In the genomic region with DNA sequence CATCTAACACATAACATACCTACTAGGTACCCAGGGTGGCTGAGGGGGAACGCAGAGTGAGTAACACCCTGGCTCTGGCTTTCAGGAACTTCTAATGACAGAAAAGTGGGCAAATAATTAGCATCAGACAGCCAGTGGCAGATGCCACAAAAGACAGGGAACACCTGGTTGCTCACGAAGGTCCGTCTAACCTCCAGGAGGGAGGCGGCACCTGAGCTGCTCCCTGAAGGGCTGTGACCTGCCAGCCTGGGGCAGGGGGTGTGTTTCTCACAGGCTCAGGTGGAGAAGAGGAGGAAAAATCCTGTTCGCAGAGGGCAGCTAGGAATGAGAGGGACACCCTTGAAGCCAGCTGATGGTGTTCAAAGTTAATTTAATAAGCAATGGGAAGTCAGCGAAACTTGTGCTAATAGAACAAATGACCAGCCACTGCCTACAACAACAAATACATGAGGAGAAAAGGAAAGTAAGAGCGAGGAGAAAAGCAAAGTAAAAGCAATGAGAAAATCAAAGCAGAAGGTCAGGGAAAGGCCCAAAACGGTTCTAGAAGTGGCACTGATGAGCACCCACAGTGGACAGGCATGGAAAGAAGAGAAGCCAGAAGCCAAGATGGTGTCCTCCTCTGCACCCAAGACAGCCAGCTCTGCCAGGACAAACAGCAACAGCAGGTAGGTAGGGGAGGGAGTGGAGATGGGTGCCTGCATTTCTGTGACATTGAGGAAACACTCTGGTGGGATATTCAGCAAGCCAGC, we compare ENCODE assay signal across 13 cellular contexts.
A peak's percentile ranks its signal among the peaks of the same experiment; 100 is the strongest.
DNase-seq lines count a peak whose midpoint lies in the region; ATAC-seq, FAIRE-seq and TF ChIP-seq lines count a peak whose summit lies in the region.
"Had no signal": no experiment of that assay in that cellular context is flagged by ENCODE, and none has a peak within 500 bp of the region (broad histone marks: within the 10 kb centered on the region; RNA-seq: fewer than 3 reads in every experiment).

No MANE protein-coding gene starts in this region.

- no peaks in the 10 kb centered on the region for H3K9me3 ChIP-seq in CD4-positive, alpha-beta T cell (ENCODE audit: control insufficient read depth, low read length)
- H3K9me3 ChIP-seq in Loucy (ENCODE audit: insufficient read depth, low read depth, low read length) (no peaks in the 10 kb centered on the region), body of pancreas (no peaks in the 10 kb centered on the region)
- H3K9me3 ChIP-seq: BLaER1 treated with 17β-estradiol and CSF1 and Interleukin-3, amounts not matched to agents 10 nM and 100 nM had no signal

- H3K4me2 ChIP-seq in Loucy (ENCODE audit: low read depth, low read length, poor library complexity, severe bottlenecking): peak overlapping the region; percentile 61

- no peak overlapping the region for H3K4me3 Mint-ChIP-seq in CD4-positive, alpha-beta T cell
- peak overlapping the region in 1 of 10 donors; percentile 1 for H3K4me3 Mint-ChIP-seq in naive thymus-derived CD8-positive, alpha-beta T cell

- no peak overlapping the region for H3K27ac ChIP-seq in CD4-positive, alpha-beta T cell (ENCODE audit: low read depth, low read length)
- H3K27ac ChIP-seq in body of pancreas: peak overlapping the region in 3 of 4 donors; percentile 18 to 35 (median 25)
- H3K27ac ChIP-seq: BLaER1 treated with 17β-estradiol and CSF1 and Interleukin-3, amounts not matched to agents 10 nM and 100 nM had no signal

- no peaks in the 10 kb centered on the region for H3K36me3 ChIP-seq in Loucy (ENCODE audit: insufficient read depth, low read length)
- H3K36me3 ChIP-seq in body of pancreas (replicated peaks in 1 of 2; ENCODE audit: insufficient read depth in 1 of 2, low read depth in 2 of 2): no peaks in the 10 kb centered on the region

- ATAC-seq in CD4-positive, alpha-beta T cell (ENCODE audit: poor library complexity): no peak
- no peak for ATAC-seq in body of pancreas
- no peak for ATAC-seq in naive thymus-derived CD8-positive, alpha-beta T cell
- ATAC-seq: Panc1 had no signal

- H3K9me3 Mint-ChIP-seq in CD4-positive, alpha-beta T cell: no peaks in the 10 kb centered on the region
- no peaks in the 10 kb centered on the region for H3K9me3 Mint-ChIP-seq in naive thymus-derived CD8-positive, alpha-beta T cell

- H2AFZ ChIP-seq in Loucy (ENCODE audit: low read length): no peak overlapping the region

- TF ChIP-seq CTCF in CD4-positive, alpha-beta T cell (IDR thresholded peaks at IDR 0.05): no peak
- no peak for TF ChIP-seq CTCF in Loucy (conservative IDR thresholded peaks at IDR 0.05; ENCODE audit: low read length)
- TF ChIP-seq CTCF in body of pancreas (IDR thresholded peaks at IDR 0.05): no peak

- no peak for DNase-seq in CD4-positive, alpha-beta T cell
- no peak for DNase-seq in body of pancreas
- DNase-seq in naive thymus-derived CD8-positive, alpha-beta T cell: no peak
- no peak for DNase-seq in H54 (ENCODE audit: insufficient read length, low spot score)
- DNase-seq in NCI-H345 treated with DMSO at 0.1 percent for 48 hours (lab: John Stamatoyannopoulos, UW; ENCODE audit: unreplicated experiment): no peak
- DNase-seq in stimulated activated CD4-positive, alpha-beta T cell treated with anti-CD3 and anti-CD28 coated beads, Interleukin-2, amount 100 ng/mL, for 24 hours: no peak
- no peak for DNase-seq in activated gamma-delta T cell (lab: John Stamatoyannopoulos, UW)
- DNase-seq: GOT3, NCI-H2107 had no signal

- peaks cover 94% of the 10 kb centered on the region for H3K4me1 Mint-ChIP-seq in CD4-positive, alpha-beta T cell (ENCODE audit: low read depth)
- peaks cover 46 to 89% (median 86%) of the 10 kb centered on the region in 4 donors for H3K4me1 Mint-ChIP-seq in naive thymus-derived CD8-positive, alpha-beta T cell

- H3K27ac Mint-ChIP-seq in CD4-positive, alpha-beta T cell: peak overlapping the region; percentile 60
- H3K27ac Mint-ChIP-seq in naive thymus-derived CD8-positive, alpha-beta T cell: peak overlapping the region in 6 of 10 donors; percentile 27 to 66 (median 54)

- no peaks in the 10 kb centered on the region for H3K27me3 Mint-ChIP-seq in CD4-positive, alpha-beta T cell
- H3K27me3 Mint-ChIP-seq in naive thymus-derived CD8-positive, alpha-beta T cell: no peaks in the 10 kb centered on the region

- CTCF ChIA-PET in CD4-positive, alpha-beta T cell (lab: Charles Lee): interaction anchor here (1.2 kb wide), 1 partner anchor 24 kb away, joined by 4 read pairs; no protein-coding TSS in a partner anchor

- H3F3A ChIP-seq in Loucy (ENCODE audit: low read depth): no peaks in the 10 kb centered on the region; the same call in 1 of the 2 replicates

- FAIRE-seq in H54 (lab: Jason Lieb, UNC): no peak

- peaks cover 44% of the 10 kb centered on the region for H4K20me1 ChIP-seq in Loucy (ENCODE audit: insufficient read depth, low read length, poor library complexity, severe bottlenecking)

- H3K79me2 ChIP-seq in Loucy (ENCODE audit: insufficient read depth, low read length): peaks cover 90% of the 10 kb centered on the region

- WGBS in body of pancreas, 2 donors: 77 to 86% methylated on average over 8 of the region's 8 CpGs

- no peak for TF ChIP-seq POLR2A in body of pancreas (IDR thresholded peaks at IDR 0.05)
- TF ChIP-seq POLR2A in H54 (IDR thresholded peaks at IDR 0.05; ENCODE audit: low read depth, low read length): no peak

- H3K9ac ChIP-seq in Loucy (ENCODE audit: low read depth, low read length, poor library complexity, severe bottlenecking): peak overlapping the region; percentile 6
- H3K9ac ChIP-seq: BLaER1 treated with 17β-estradiol and CSF1 and Interleukin-3, amounts not matched to agents 10 nM and 100 nM had no signal

- H3K27me3 ChIP-seq in CD4-positive, alpha-beta T cell (ENCODE audit: control insufficient read depth, insufficient read depth, low read length): no peaks in the 10 kb centered on the region
- H3K27me3 ChIP-seq in Loucy (ENCODE audit: insufficient read depth, low read length, poor library complexity, severe bottlenecking) (no peaks in the 10 kb centered on the region), body of pancreas (no peaks in the 10 kb centered on the region)
- H3K27me3 ChIP-seq: BLaER1 treated with 17β-estradiol and CSF1 and Interleukin-3, amounts not matched to agents 10 nM and 100 nM had no signal

- H3K36me3 Mint-ChIP-seq in CD4-positive, alpha-beta T cell (ENCODE audit: low read depth): peaks cover 37% of the 10 kb centered on the region
- H3K36me3 Mint-ChIP-seq in naive thymus-derived CD8-positive, alpha-beta T cell: peaks cover 0 to 15% (median 0%) of the 10 kb centered on the region in 3 donors

- no peaks in the 10 kb centered on the region for H3K9me2 ChIP-seq in Loucy (replicated peaks; ENCODE audit: low read depth, low read length)

- intact Hi-C loops in CD4-positive, alpha-beta T cell (cut with DNase I, micrococcal nuclease): no loop called here
- intact Hi-C loops in body of pancreas (cut with DNase I): loop anchor here (10.0 kb wide), 1 partner anchor 75 kb away; no protein-coding TSS in a partner anchor

- peaks cover 63% of the 10 kb centered on the region for H3K4me1 ChIP-seq in Loucy (ENCODE audit: insufficient read depth, low read length, poor library complexity, severe bottlenecking)
- peaks cover 39% of the 10 kb centered on the region for H3K4me1 ChIP-seq in body of pancreas

- POLR2A ChIA-PET in CD4-positive, alpha-beta T cell (lab: Charles Lee): no interaction called here
- POLR2A ChIA-PET in naive thymus-derived CD8-positive, alpha-beta T cell (lab: Charles Lee): no interaction called here

- H3K4me3 ChIP-seq in Loucy (ENCODE audit: low read length, poor library complexity, severe bottlenecking): peak overlapping the region; percentile 21
- no peak overlapping the region for H3K4me3 ChIP-seq in body of pancreas
- H3K4me3 ChIP-seq: BLaER1 treated with 17β-estradiol and CSF1 and Interleukin-3, amounts not matched to agents 10 nM and 100 nM; skin epidermis had no signal
